Comparison of ENCODE assay signal across 1 cellular context in genomic region chr21:15749045-15749867, GRCh38.
A peak's percentile ranks its signal among the peaks of the same experiment; 100 is the strongest.
TF ChIP-seq lines count a peak whose summit lies in the region.

No MANE protein-coding gene starts in this region.

TF ChIP-seq in K562, 482 proteins besides CTCF, POLR2A, EP300 and RAD21 (continued from another document and continues in another):
- TF ChIP-seq, protein P1, sequence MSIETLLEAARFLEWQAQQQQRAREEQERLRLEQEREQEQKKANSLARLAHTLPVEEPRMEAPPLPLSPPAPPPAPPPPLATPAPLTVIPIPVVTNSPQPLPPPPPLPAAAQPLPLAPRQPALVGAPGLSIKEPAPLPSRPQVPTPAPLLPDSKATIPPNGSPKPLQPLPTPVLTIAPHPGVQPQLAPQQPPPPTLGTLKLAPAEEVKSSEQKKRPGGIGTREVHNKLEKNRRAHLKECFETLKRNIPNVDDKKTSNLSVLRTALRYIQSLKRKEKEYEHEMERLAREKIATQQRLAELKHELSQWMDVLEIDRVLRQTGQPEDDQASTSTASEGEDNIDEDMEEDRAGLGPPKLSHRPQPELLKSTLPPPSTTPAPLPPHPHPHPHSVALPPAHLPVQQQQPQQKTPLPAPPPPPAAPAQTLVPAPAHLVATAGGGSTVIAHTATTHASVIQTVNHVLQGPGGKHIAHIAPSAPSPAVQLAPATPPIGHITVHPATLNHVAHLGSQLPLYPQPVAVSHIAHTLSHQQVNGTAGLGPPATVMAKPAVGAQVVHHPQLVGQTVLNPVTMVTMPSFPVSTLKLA (conservative IDR thresholded peaks at IDR 0.05) = peak; percentile 25 to 34; a peak in 1 of 4 replicates
- TF ChIP-seq CEBPB (tag; IDR thresholded peaks at IDR 0.05) (peak; percentile 82), NR2C1 (IDR thresholded peaks at IDR 0.05) (no peak), NR2C1 (tag; IDR thresholded peaks at IDR 0.05) (no peak), DPF2 (IDR thresholded peaks at IDR 0.05) (peak; percentile 92), PTBP1 (IDR thresholded peaks at IDR 0.05; ENCODE audit: low read depth, low read length) (no peak), STAG1 (CRISPR knock-in tag; IDR thresholded peaks at IDR 0.05; ENCODE audit: borderline replicate concordance) (no peak), BMI1 (IDR thresholded peaks at IDR 0.05; ENCODE audit: low read length) (no peak), BDP1 (IDR thresholded peaks at IDR 0.05; ENCODE audit: insufficient read depth, insufficient read length) (no peak), FOXA3 (CRISPR knock-in tag; conservative IDR thresholded peaks at IDR 0.05 in 1 of 2, IDR thresholded peaks at IDR 0.05 in 1 of 2) (peak in 1 of 2 experiments; percentile 58; a peak in 2 of 4 replicates), ZNF699 (CRISPR knock-in tag; IDR thresholded peaks at IDR 0.05; ENCODE audit: insufficient replicate concordance) (no peak), NCOR1 (IDR thresholded peaks at IDR 0.05) (peak; percentile 71), CBFA2T2 (conservative IDR thresholded peaks at IDR 0.05) (peak; percentile 69), CC2D1A (IDR thresholded peaks at IDR 0.05) (0 out of 2 replicates have a peak, but pooled peaks have one; percentile 39), ZNF197 (CRISPR knock-in tag; IDR thresholded peaks at IDR 0.05; ENCODE audit: low read depth) (no peak), NR0B1 (IDR thresholded peaks at IDR 0.05; ENCODE audit: partially characterized antibody) (no peak), ZBTB33 (CRISPR knock-in tag; IDR thresholded peaks at IDR 0.05) (no peak), KDM2B (CRISPR knock-in tag; IDR thresholded peaks at IDR 0.05) (no peak), STAT5A (IDR thresholded peaks at IDR 0.05; ENCODE audit: borderline replicate concordance, low read length) (peak; percentile 46; the same call in 1 of the 2 replicates), IFI16 (CRISPR knock-in tag; IDR thresholded peaks at IDR 0.05) (no peak), POLR2H (tag; IDR thresholded peaks at IDR 0.05; ENCODE audit: low read depth) (no peak), MAFF (IDR thresholded peaks at IDR 0.05; ENCODE audit: low read length) (peak; percentile 98), TRIM28 (IDR thresholded peaks at IDR 0.05) (no peak), EWSR1 (IDR thresholded peaks at IDR 0.05; ENCODE audit: borderline replicate concordance, low read depth, partially characterized antibody) (no peak), ZNF174 (CRISPR knock-in tag; IDR thresholded peaks at IDR 0.05) (no peak), C11orf30 (IDR thresholded peaks at IDR 0.05; ENCODE audit: low read depth) (peak; percentile 99), PML (IDR thresholded peaks at IDR 0.05; ENCODE audit: low read length) (0 out of 2 replicates have a peak, but pooled peaks have one; percentile 35), LEF1 (IDR thresholded peaks at IDR 0.05) (peak; percentile 57; the same call in 1 of the 2 replicates), RAD51 (IDR thresholded peaks at IDR 0.05; ENCODE audit: borderline replicate concordance, low read depth) (no peak), ZNF717 (CRISPR knock-in tag; IDR thresholded peaks at IDR 0.05) (no peak), ARID3A (IDR thresholded peaks at IDR 0.05; ENCODE audit: borderline replicate concordance, low read depth, low read length) (0 out of 2 replicates have a peak, but pooled peaks have one; percentile 9), ARID1B (IDR thresholded peaks at IDR 0.05) (peak; percentile 93), MTA3 (IDR thresholded peaks at IDR 0.05; ENCODE audit: borderline replicate concordance) (no peak), MAFK (IDR thresholded peaks at IDR 0.05; ENCODE audit: low read length) (peak; percentile 97), BRCA1 (IDR thresholded peaks at IDR 0.05) (no peak), BRCA1 (CRISPR knock-in tag; IDR thresholded peaks at IDR 0.05) (no peak), TAL1 (IDR thresholded peaks at IDR 0.05) (peak; percentile 81), KLF6 (CRISPR knock-in tag; IDR thresholded peaks at IDR 0.05; ENCODE audit: borderline replicate concordance) (no peak), MTF1 (CRISPR knock-in tag; IDR thresholded peaks at IDR 0.05; ENCODE audit: borderline replicate concordance) (no peak), NFE2L1 (tag; IDR thresholded peaks at IDR 0.05; ENCODE audit: borderline replicate concordance, low read depth) (peak; percentile 88), CBFA2T3 (IDR thresholded peaks at IDR 0.05) (peak; percentile 87), HMG20A (CRISPR knock-in tag; conservative IDR thresholded peaks at IDR 0.05) (no peak)
- TF ChIP-seq, protein P2, sequence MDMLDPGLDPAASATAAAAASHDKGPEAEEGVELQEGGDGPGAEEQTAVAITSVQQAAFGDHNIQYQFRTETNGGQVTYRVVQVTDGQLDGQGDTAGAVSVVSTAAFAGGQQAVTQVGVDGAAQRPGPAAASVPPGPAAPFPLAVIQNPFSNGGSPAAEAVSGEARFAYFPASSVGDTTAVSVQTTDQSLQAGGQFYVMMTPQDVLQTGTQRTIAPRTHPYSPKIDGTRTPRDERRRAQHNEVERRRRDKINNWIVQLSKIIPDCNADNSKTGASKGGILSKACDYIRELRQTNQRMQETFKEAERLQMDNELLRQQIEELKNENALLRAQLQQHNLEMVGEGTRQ (CRISPR knock-in tag; IDR thresholded peaks at IDR 0.05) = no peak
- TF ChIP-seq, protein P3, sequence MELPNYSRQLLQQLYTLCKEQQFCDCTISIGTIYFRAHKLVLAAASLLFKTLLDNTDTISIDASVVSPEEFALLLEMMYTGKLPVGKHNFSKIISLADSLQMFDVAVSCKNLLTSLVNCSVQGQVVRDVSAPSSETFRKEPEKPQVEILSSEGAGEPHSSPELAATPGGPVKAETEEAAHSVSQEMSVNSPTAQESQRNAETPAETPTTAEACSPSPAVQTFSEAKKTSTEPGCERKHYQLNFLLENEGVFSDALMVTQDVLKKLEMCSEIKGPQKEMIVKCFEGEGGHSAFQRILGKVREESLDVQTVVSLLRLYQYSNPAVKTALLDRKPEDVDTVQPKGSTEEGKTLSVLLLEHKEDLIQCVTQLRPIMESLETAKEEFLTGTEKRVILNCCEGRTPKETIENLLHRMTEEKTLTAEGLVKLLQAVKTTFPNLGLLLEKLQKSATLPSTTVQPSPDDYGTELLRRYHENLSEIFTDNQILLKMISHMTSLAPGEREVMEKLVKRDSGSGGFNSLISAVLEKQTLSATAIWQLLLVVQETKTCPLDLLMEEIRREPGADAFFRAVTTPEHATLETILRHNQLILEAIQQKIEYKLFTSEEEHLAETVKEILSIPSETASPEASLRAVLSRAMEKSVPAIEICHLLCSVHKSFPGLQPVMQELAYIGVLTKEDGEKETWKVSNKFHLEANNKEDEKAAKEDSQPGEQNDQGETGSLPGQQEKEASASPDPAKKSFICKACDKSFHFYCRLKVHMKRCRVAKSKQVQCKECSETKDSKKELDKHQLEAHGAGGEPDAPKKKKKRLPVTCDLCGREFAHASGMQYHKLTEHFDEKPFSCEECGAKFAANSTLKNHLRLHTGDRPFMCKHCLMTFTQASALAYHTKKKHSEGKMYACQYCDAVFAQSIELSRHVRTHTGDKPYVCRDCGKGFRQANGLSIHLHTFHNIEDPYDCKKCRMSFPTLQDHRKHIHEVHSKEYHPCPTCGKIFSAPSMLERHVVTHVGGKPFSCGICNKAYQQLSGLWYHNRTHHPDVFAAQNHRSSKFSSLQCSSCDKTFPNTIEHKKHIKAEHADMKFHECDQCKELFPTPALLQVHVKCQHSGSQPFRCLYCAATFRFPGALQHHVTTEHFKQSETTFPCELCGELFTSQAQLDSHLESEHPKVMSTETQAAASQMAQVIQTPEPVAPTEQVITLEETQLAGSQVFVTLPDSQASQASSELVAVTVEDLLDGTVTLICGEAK (IDR thresholded peaks at IDR 0.05) = peak; percentile 61; the same call in 1 of the 2 replicates
- TF ChIP-seq, protein P3 (CRISPR knock-in tag; IDR thresholded peaks at IDR 0.05) = no peak
- TF ChIP-seq, protein P4, sequence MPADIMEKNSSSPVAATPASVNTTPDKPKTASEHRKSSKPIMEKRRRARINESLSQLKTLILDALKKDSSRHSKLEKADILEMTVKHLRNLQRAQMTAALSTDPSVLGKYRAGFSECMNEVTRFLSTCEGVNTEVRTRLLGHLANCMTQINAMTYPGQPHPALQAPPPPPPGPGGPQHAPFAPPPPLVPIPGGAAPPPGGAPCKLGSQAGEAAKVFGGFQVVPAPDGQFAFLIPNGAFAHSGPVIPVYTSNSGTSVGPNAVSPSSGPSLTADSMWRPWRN (IDR thresholded peaks at IDR 0.05; ENCODE audit: low read depth) = no peak
- TF ChIP-seq, protein P5, sequence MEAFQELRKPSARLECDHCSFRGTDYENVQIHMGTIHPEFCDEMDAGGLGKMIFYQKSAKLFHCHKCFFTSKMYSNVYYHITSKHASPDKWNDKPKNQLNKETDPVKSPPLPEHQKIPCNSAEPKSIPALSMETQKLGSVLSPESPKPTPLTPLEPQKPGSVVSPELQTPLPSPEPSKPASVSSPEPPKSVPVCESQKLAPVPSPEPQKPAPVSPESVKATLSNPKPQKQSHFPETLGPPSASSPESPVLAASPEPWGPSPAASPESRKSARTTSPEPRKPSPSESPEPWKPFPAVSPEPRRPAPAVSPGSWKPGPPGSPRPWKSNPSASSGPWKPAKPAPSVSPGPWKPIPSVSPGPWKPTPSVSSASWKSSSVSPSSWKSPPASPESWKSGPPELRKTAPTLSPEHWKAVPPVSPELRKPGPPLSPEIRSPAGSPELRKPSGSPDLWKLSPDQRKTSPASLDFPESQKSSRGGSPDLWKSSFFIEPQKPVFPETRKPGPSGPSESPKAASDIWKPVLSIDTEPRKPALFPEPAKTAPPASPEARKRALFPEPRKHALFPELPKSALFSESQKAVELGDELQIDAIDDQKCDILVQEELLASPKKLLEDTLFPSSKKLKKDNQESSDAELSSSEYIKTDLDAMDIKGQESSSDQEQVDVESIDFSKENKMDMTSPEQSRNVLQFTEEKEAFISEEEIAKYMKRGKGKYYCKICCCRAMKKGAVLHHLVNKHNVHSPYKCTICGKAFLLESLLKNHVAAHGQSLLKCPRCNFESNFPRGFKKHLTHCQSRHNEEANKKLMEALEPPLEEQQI (IDR thresholded peaks at IDR 0.05) = peak; percentile 64; the same call in 1 of the 2 replicates
